11 cellular contexts compared by ENCODE assay signal in the genomic region with DNA sequence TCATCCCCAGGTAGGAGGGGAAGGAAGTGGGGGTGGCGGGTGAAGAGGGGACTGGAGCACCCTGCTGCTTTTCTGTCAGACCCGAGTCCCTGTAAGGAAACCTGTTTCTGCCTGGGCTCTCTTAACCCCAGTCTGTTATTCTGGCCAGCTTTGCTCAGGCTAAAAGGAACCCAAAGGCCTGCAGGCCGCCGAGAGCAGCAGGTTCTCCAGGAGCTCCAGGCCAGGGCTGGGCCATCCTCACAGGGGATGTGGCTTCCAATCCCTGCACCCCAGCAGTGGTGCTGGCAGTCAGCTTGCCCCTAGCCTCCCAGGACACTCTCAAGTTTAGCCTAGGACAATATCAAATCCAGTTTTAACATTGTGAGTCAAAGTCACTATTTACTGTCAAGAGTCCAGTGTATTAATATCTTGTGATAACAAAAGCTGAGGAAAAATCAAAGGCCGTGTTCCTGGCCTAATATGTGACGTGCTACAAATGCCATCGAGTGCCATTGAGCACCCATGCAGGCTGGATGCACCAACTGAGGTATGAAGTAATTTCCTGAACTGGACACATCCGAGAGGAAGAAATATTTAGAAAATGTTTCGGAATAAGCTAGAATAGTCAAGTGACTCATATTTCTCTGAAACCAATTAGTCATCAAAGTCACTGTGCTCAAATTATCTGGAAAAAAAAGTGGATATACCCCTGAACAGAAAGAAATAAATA. TPM values are rescaled to one million over a fixed set of nuclear protein-coding genes. Genes with fewer than 3 reads are reported as not detected.
DNase-seq lines count a peak whose midpoint lies in the region; ATAC-seq and TF ChIP-seq lines count a peak whose summit lies in the region.
"Had no signal": no experiment of that assay in that cellular context is flagged by ENCODE, and none has a peak within 500 bp of the region (broad histone marks: within the 10 kb centered on the region; RNA-seq: fewer than 3 reads in every experiment).

No MANE protein-coding gene starts in this region.

- H3K4ac ChIP-seq in trophoblast cell (ENCODE audit: low read depth, low read length), result no peak overlapping the region

- H3K4me1 ChIP-seq in Peyer's patch, result peaks cover 0 to 14% (median 2%) of the 10 kb centered on the region in 4 donors
- peaks cover 20% of the 10 kb centered on the region for H3K4me1 ChIP-seq in fibroblast of lung (ENCODE audit: control insufficient read depth, extremely low read depth, insufficient read depth, low read length)
- peaks cover 4 to 10% of the 10 kb centered on the region in 2 experiments for H3K4me1 ChIP-seq in trophoblast cell (ENCODE audit: control insufficient read depth in 1 of 2, insufficient read depth in 2 of 2, low read length in 2 of 2)

- TF ChIP-seq CTCF in CD14-positive monocyte (IDR thresholded peaks at IDR 0.05) (no peak), Peyer's patch (IDR thresholded peaks at IDR 0.05) (no peak), fibroblast of lung (conservative IDR thresholded peaks at IDR 0.05 in 1 of 2, IDR thresholded peaks at IDR 0.05 in 1 of 2; ENCODE audit: low read depth in 1 of 2, low read length in 2 of 2) (no peak)

- H3K9ac ChIP-seq in fibroblast of lung (ENCODE audit: insufficient read depth, low read length) (peak overlapping the region; percentile 29), trophoblast cell (ENCODE audit: low read length) (no peak overlapping the region)
- H3K9ac ChIP-seq: KMS-11 had no signal

- H2BK5ac ChIP-seq in trophoblast cell (ENCODE audit: low read depth, low read length, poor library complexity), result no peak overlapping the region

- intact Hi-C loops in CD14-positive monocyte (cut with micrococcal nuclease), result loop anchor here in 1 of 2 donors (5.0 kb wide), 1 partner anchor 171 kb away; no protein-coding TSS in a partner anchor

- WGBS in trophoblast cell (ENCODE audit: extremely low coverage, insufficient coverage, insufficient read length), result no CpG with 5 or more reads among the region's 9 CpGs

- no peaks in the 10 kb centered on the region for H3K36me3 Mint-ChIP-seq in CD14-positive monocyte

- no peak overlapping the region for H3K4me3 ChIP-seq in Peyer's patch
- H3K4me3 ChIP-seq in fibroblast of lung (replicated peaks in 1 of 4; ENCODE audit: control extremely low read depth in 1 of 4, insufficient read depth in 1 of 4, low read depth in 3 of 4, low read length in 4 of 4), result no peak overlapping the region
- H3K4me3 ChIP-seq in trophoblast cell (ENCODE audit: low read depth, low read length), result no peak overlapping the region

- H3K4me2 ChIP-seq in fibroblast of lung (ENCODE audit: extremely low read depth, insufficient read depth, low read length) (peak overlapping the region; percentile 11), trophoblast cell (ENCODE audit: low read length) (no peak overlapping the region)
- H3K4me2 ChIP-seq: KMS-11 had no signal

- H3K9me3 ChIP-seq in Peyer's patch (no peaks in the 10 kb centered on the region), fibroblast of lung (ENCODE audit: control insufficient read depth, insufficient read depth, low read depth, low read length) (no peaks in the 10 kb centered on the region), trophoblast cell (ENCODE audit: insufficient read depth, low read depth, low read length) (peaks cover 1% of the 10 kb centered on the region)

- TF ChIP-seq POLR2A in Peyer's patch (IDR thresholded peaks at IDR 0.05), result no peak

- H3K27me3 ChIP-seq in Peyer's patch, result no peaks in the 10 kb centered on the region
- no peaks in the 10 kb centered on the region for H3K27me3 ChIP-seq in fibroblast of lung (ENCODE audit: control insufficient read depth, insufficient read depth, low read length)
- no peaks in the 10 kb centered on the region for H3K27me3 ChIP-seq in trophoblast cell (ENCODE audit: insufficient read depth, low read length)

- no peak for ATAC-seq in GM21619 (IDR thresholded peaks at IDR 0.05; ENCODE audit: unreplicated experiment)

- peaks cover 2 to 3% (median 2%) of the 10 kb centered on the region in 3 donors for H3K27me3 Mint-ChIP-seq in CD14-positive monocyte (ENCODE audit: low read depth in 3 of 3)

- peak; percentile 75 for DNase-seq in CD14-positive monocyte (ENCODE audit: low spot score)
- DNase-seq in Peyer's patch, result no peak
- peak; percentile 62 to 91 for DNase-seq in fibroblast of lung (ENCODE audit: low read depth in 2 of 2)
- DNase-seq in trophoblast cell, result peak; percentile 68 to 87
- DNase-seq in T-helper 2 cell, result no peak
- no peak for DNase-seq in RPMI8226
- DNase-seq in DMS 273 (lab: John Stamatoyannopoulos, UW; ENCODE audit: unreplicated experiment), result no peak
- DNase-seq: activated gamma-delta T cell, DMS153 had no signal

- peaks cover 18% of the 10 kb centered on the region for H3K4me1 Mint-ChIP-seq in CD14-positive monocyte

- H2BK120ac ChIP-seq in trophoblast cell (ENCODE audit: insufficient read depth, low read length, poor library complexity), result no peak overlapping the region

- no peak overlapping the region for H2AK5ac ChIP-seq in trophoblast cell (ENCODE audit: low read length)

- no peak overlapping the region for H4K12ac ChIP-seq in trophoblast cell (ENCODE audit: low read depth, low read length)

- no peak overlapping the region for H4K91ac ChIP-seq in trophoblast cell (ENCODE audit: low read depth, low read length)

- H3K79me1 ChIP-seq in trophoblast cell (ENCODE audit: low read length), result peaks cover 2% of the 10 kb centered on the region

- no peaks in the 10 kb centered on the region for H4K20me1 ChIP-seq in fibroblast of lung (ENCODE audit: control insufficient read depth, extremely low read depth, insufficient read depth, low read length)

- H3K14ac ChIP-seq in trophoblast cell (ENCODE audit: low read length), result no peak overlapping the region

- peak overlapping the region; percentile 81 to 95 (median 90) for H3K27ac Mint-ChIP-seq in CD14-positive monocyte

- no peak overlapping the region for H3K18ac ChIP-seq in trophoblast cell (ENCODE audit: low read length)

- no peak overlapping the region for H2BK12ac ChIP-seq in trophoblast cell (ENCODE audit: low read length)

- no peak overlapping the region for H3K23ac ChIP-seq in trophoblast cell (ENCODE audit: low read length)

- H3K36me3 ChIP-seq in Peyer's patch, result no peaks in the 10 kb centered on the region
- H3K36me3 ChIP-seq in fibroblast of lung (ENCODE audit: control insufficient read depth, insufficient read depth, low read length), result no peaks in the 10 kb centered on the region
- H3K36me3 ChIP-seq in trophoblast cell (ENCODE audit: control insufficient read depth in 1 of 2, insufficient read depth in 2 of 2, low read length in 2 of 2), result no peaks in the 10 kb centered on the region

- no peak overlapping the region for H3K4me3 Mint-ChIP-seq in CD14-positive monocyte

- peak overlapping the region in 3 of 4 donors; percentile 49 to 72 (median 70) for H3K27ac ChIP-seq in Peyer's patch
- H3K27ac ChIP-seq in fibroblast of lung (ENCODE audit: insufficient read depth, low read length), result peak overlapping the region; percentile 79
- H3K27ac ChIP-seq in trophoblast cell (ENCODE audit: low read depth, low read length), result no peak overlapping the region
- H3K27ac ChIP-seq: KMS-11 had no signal

- H4K8ac ChIP-seq in trophoblast cell (ENCODE audit: low read depth, low read length), result no peak overlapping the region

- no peak overlapping the region for H2AFZ ChIP-seq in fibroblast of lung (ENCODE audit: low read length)
- H2AFZ ChIP-seq in trophoblast cell (ENCODE audit: insufficient read depth, low read length, poor library complexity), result no peak overlapping the region

- H3K79me2 ChIP-seq in fibroblast of lung (ENCODE audit: control insufficient read depth, insufficient read depth, low read length), result no peaks in the 10 kb centered on the region
- no peaks in the 10 kb centered on the region for H3K79me2 ChIP-seq in trophoblast cell (ENCODE audit: control insufficient read depth, insufficient read depth, low read length, poor library complexity)

- no peaks in the 10 kb centered on the region for H3K9me3 Mint-ChIP-seq in CD14-positive monocyte

RNA-seq across cellular contexts. Expression of a gene that starts 7.0 kb away (rescaled TPM):
- polyA plus RNA-seq in CD14-positive monocyte (not detected), fibroblast of lung (0.01 and 0.12 TPM in 2 replicates)
- total RNA-seq in Peyer's patch (under 1 TPM; 0.18 to 0.83 (median 0.44) TPM), fibroblast of lung (under 0.01 TPM in 2 replicates)
- 0.14 TPM in 1 of 2 replicates, not detected in the other for polyA plus RNA-seq in fibroblast of lung (2012)
- polyA minus RNA-seq in fibroblast of lung (ENCODE audit: low replicate concordance), result 0.15 and 0.16 TPM in 2 replicates
- 0.07 and 0.15 TPM in 2 replicates for polyA plus RNA-seq in trophoblast cell (2013)

RNA-seq across cellular contexts. Expression of a gene that starts 38.1 kb away (rescaled TPM):
- polyA plus RNA-seq in CD14-positive monocyte, result 10 to 100 TPM; 37.7 to 45.9 TPM
- total RNA-seq in Peyer's patch, result 10 to 100 TPM; 33.6 to 63.4 (median 53.4) TPM
- 9.8 and 14.2 TPM in 2 replicates for total RNA-seq in fibroblast of lung
- polyA plus RNA-seq in fibroblast of lung, result 29.4 and 31.2 TPM in 2 replicates
- 15.0 and 20.0 TPM in 2 replicates for polyA plus RNA-seq in fibroblast of lung (2012)
- polyA minus RNA-seq in fibroblast of lung (ENCODE audit: low replicate concordance), result 9.9 and 17.0 TPM in 2 replicates
- 19.5 and 19.6 TPM in 2 replicates for polyA plus RNA-seq in trophoblast cell (2013)

Comparison
In these comparisons a context has a peak if more than half of its experiments do, and no peak if none do; other contexts are left out.
1. DNase-seq: peak in CD14-positive monocyte (single experiment), fibroblast of lung (2 of 2) and trophoblast cell (2 of 2); none in Peyer's patch (0 of 3), T-helper 2 cell (0 of 5), RPMI8226 (single experiment) and DMS 273 (single experiment).